Comparison of ENCODE assay signal across 8 cellular contexts in the genomic region with DNA sequence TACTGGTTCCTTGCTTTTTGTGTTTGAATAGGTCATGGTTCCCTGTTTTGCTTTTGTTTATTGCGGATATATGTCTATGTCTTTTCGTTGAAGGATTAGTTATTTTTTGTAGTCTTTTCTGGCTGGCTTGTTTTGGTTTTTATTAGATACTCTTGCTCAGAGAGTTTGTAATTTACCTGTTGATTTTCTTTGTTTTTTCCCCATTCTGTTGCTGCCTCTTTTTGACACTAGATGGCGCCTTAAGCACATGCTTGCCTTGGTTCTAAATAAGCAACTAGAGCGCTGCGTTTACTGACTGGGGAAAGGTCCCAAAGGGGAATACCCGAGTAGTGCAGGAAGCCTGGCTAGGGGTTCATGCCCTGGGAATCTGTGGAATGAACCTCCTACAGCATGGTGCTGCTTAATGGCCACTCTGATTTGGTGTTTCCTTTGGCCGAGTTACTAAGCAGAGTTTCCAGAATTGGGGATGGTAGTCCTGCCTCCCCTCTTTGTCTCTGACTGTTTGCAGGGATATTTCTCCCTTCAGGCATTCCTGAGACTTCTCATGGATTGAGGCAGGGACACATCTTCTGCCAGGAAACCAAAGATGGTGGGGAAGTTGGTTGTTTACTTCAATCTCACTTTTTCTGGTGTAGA.
DNase-seq lines count a peak whose midpoint lies in the region; ATAC-seq lines count a peak whose summit lies in the region.

No MANE protein-coding gene starts in this region.

- ATAC-seq in GM18867 (IDR thresholded peaks at IDR 0.05; ENCODE audit: unreplicated experiment) = no peak

- DNase-seq in DMS114 treated with DMSO at 0.1 percent for 48 hours (lab: John Stamatoyannopoulos, UW; ENCODE audit: unreplicated experiment) = peak; percentile 5
- peak; percentile 45 for DNase-seq in HuH-7 (ENCODE audit: low spot score)
- DNase-seq in SKM-1 (lab: John Stamatoyannopoulos, UW; ENCODE audit: unreplicated experiment) = peak; percentile 21
- DNase-seq in kidney glomerular epithelial cell (lab: John Stamatoyannopoulos, UW) = peak; percentile 19
- no peak for DNase-seq in NK-92 (lab: John Stamatoyannopoulos, UW; ENCODE audit: unreplicated experiment)
- no peak for DNase-seq in GDM1 (lab: John Stamatoyannopoulos, UW)
- DNase-seq in activated effector memory CD4-positive, alpha-beta T cell treated with Interleukin-2 at 50 U/mL for 16 hours = no peak

Comparison
In these comparisons a context has a peak if more than half of its experiments do, and no peak if none do; other contexts are left out.
1. DNase-seq: peak in DMS114 treated with DMSO at 0.1 percent for 48 hours (single experiment), HuH-7 (single experiment), SKM-1 (single experiment) and kidney glomerular epithelial cell (single experiment); none in NK-92 (single experiment), GDM1 (single experiment) and activated effector memory CD4-positive, alpha-beta T cell treated with Interleukin-2 at 50 U/mL for 16 hours (single experiment).